Comparison of ENCODE assay signal across 23 cellular contexts in genomic region chr2:224311226-224311625, GRCh38.
A peak's percentile ranks its signal among the peaks of the same experiment; 100 is the strongest.
DNase-seq lines count a peak whose midpoint lies in the region; ATAC-seq and TF ChIP-seq lines count a peak whose summit lies in the region.
"Had no signal": no experiment of that assay in that cellular context is flagged by ENCODE, and none has a peak within 500 bp of the region (broad histone marks: within the 10 kb centered on the region; RNA-seq: fewer than 3 reads in every experiment).

No MANE protein-coding gene starts in this region.

- H3K4me1 ChIP-seq in HCT116 (ENCODE audit: control insufficient read depth in 1 of 2, insufficient read depth in 2 of 2, low read length in 2 of 2) (peaks cover 0 to 6% of the 10 kb centered on the region in 2 experiments; a peak in 2 of 4 replicates), BE2C (no peaks in the 10 kb centered on the region)
- H3K4me1 ChIP-seq: foreskin keratinocyte had no signal

- H3K27me3 ChIP-seq in HCT116 (ENCODE audit: insufficient read depth, low read length) (no peaks in the 10 kb centered on the region), BE2C (peaks cover 6% of the 10 kb centered on the region; the same call in 1 of the 2 replicates)

- RAD21 ChIA-PET in HCT116 (lab: Charles Lee; ENCODE audit: low non-redundant PET in 1 of 2, low total read pairs in 2 of 2, uncharacterized antibody in 2 of 2, unreplicated experiment in 2 of 2) = no interaction called here

- no peak overlapping the region for H3K27ac Mint-ChIP-seq in naive thymus-derived CD8-positive, alpha-beta T cell
- H3K27ac Mint-ChIP-seq: activated naive CD4-positive, alpha-beta T cell treated with anti-CD3 and anti-CD28 coated beads for 36 hours; CD4-positive, alpha-beta memory T cell; GM23338; progenitor cell of endocrine pancreas had no signal

- H3K36me3 ChIP-seq in HCT116 (ENCODE audit: control insufficient read depth in 1 of 2, insufficient read depth in 2 of 2, low read length in 2 of 2) (no peaks in the 10 kb centered on the region), BE2C (no peaks in the 10 kb centered on the region)

- no peaks in the 10 kb centered on the region for H3K9me2 ChIP-seq in HCT116 (ENCODE audit: insufficient read depth)

- TF ChIP-seq POLR2A in HCT116 (IDR thresholded peaks at IDR 0.05; ENCODE audit: borderline replicate concordance, extremely low read depth, insufficient read depth, insufficient read length) = no peak

- H3K79me2 ChIP-seq in HCT116 (ENCODE audit: insufficient read depth, low read length) = no peaks in the 10 kb centered on the region
- H3K79me2 ChIP-seq: hepatocyte had no signal

- no peak overlapping the region for H3K4me3 Mint-ChIP-seq in naive thymus-derived CD8-positive, alpha-beta T cell
- H3K4me3 Mint-ChIP-seq: activated naive CD4-positive, alpha-beta T cell treated with anti-CD3 and anti-CD28 coated beads for 36 hours; activated T-cell treated with anti-CD3 and anti-CD28 coated beads, Interleukin-2, amount 50 U/mL, for 4 hours; CD4-positive, alpha-beta memory T cell; GM23338 had no signal

- H3K9ac ChIP-seq in HCT116 (ENCODE audit: low read length) = no peak overlapping the region

- peaks cover 14 to 36% (median 20%) of the 10 kb centered on the region in 5 donors for H3K27me3 Mint-ChIP-seq in naive thymus-derived CD8-positive, alpha-beta T cell
- H3K27me3 Mint-ChIP-seq: progenitor cell of endocrine pancreas had no signal

- no peaks in the 10 kb centered on the region for H3K4me1 Mint-ChIP-seq in naive thymus-derived CD8-positive, alpha-beta T cell
- H3K4me1 Mint-ChIP-seq: CD4-positive, alpha-beta memory T cell had no signal

- TF ChIP-seq RAD21 in HCT116 (IDR thresholded peaks at IDR 0.05; ENCODE audit: low read depth) = no peak

- peak overlapping the region; percentile 32 for H3K4me2 ChIP-seq in HCT116 (ENCODE audit: low read length)
- H3K4me2 ChIP-seq: GM23338, hepatocyte had no signal

- DNase-seq in AG10803 (ENCODE audit: low read depth) (peak; percentile 31), HCT116 (ENCODE audit: low read depth, low spot score) (no peak), RPMI7951 (ENCODE audit: low read depth) (peak; percentile 26), fibroblast of the aortic adventitia (ENCODE audit: low read depth) (peak; percentile 8), HT-29 (ENCODE audit: low spot score) (no peak), DMS 273 (lab: John Stamatoyannopoulos, UW; ENCODE audit: unreplicated experiment) (no peak), BE2C (no peak)
- no peak for DNase-seq in naive thymus-derived CD8-positive, alpha-beta T cell
- DNase-seq: ACHN; activated CD4-positive, alpha-beta T cell treated with anti-CD3 and anti-CD28 coated beads for 1 hour; activated naive CD4-positive, alpha-beta T cell treated with anti-CD3 and anti-CD28 coated beads for 36 hours; activated T-cell treated with anti-CD3 and anti-CD28 coated beads, Interleukin-2, amount 50 U/mL, for 4 hours; amniotic stem cell; CD4-positive, alpha-beta memory T cell; DMS53; foreskin keratinocyte; IMR-90; MM.1S; NCI-H1436; NCI-H524 had no signal

- no peaks in the 10 kb centered on the region for H4K20me1 ChIP-seq in HCT116 (ENCODE audit: insufficient read depth)

- H3K27ac ChIP-seq in HCT116 (ENCODE audit: low read depth, low read length) = no peak overlapping the region
- H3K27ac ChIP-seq: foreskin keratinocyte, hepatocyte had no signal

- H2AFZ ChIP-seq in HCT116 (ENCODE audit: low read depth, low read length, poor library complexity, severe bottlenecking) = no peak overlapping the region
- H2AFZ ChIP-seq: GM23338, hepatocyte had no signal

- no peak for ATAC-seq in HCT116
- no peak for ATAC-seq in naive thymus-derived CD8-positive, alpha-beta T cell
- ATAC-seq: activated T-cell treated with anti-CD3 and anti-CD28 coated beads, Interleukin-2, amount 50 U/mL, for 4 hours; foreskin keratinocyte; GM23338 had no signal

- no TSS peak for BruUV-seq in HCT116 (replicated peaks; lab: Mats Ljungman, UMichigan)

- H3K9me3 Mint-ChIP-seq in naive thymus-derived CD8-positive, alpha-beta T cell = no peaks in the 10 kb centered on the region
- H3K9me3 Mint-ChIP-seq: activated naive CD4-positive, alpha-beta T cell treated with anti-CD3 and anti-CD28 coated beads for 36 hours; activated T-cell treated with anti-CD3 and anti-CD28 coated beads, Interleukin-2, amount 50 U/mL, for 4 hours; CD4-positive, alpha-beta memory T cell; GM23338 had no signal

- H3K9me3 ChIP-seq in HCT116 (ENCODE audit: control insufficient read depth in 1 of 2, insufficient read depth in 1 of 2, low read depth in 1 of 2, low read length in 2 of 2) (no peaks in the 10 kb centered on the region), BE2C (no peaks in the 10 kb centered on the region)

- H3K4me3 ChIP-seq in AG10803 (ENCODE audit: low read length) (no peak overlapping the region), HCT116 (replicated peaks in 1 of 2; ENCODE audit: low read depth in 1 of 2, low read length in 2 of 2) (no peak overlapping the region), fibroblast of the aortic adventitia (ENCODE audit: low read depth, low read length) (no peak overlapping the region), BE2C (ENCODE audit: low read depth, low read length) (no peak overlapping the region)
- H3K4me3 ChIP-seq: GM23338, hepatocyte had no signal

- intact Hi-C loops in HCT116 (cut with micrococcal nuclease) = no loop called here

- H3K36me3 Mint-ChIP-seq in naive thymus-derived CD8-positive, alpha-beta T cell = no peaks in the 10 kb centered on the region
- H3K36me3 Mint-ChIP-seq: CD4-positive, alpha-beta memory T cell had no signal

- CTCF ChIA-PET in HCT116 (lab: Charles Lee) = no interaction called here

- POLR2A ChIA-PET in HCT116 (lab: Charles Lee) = no interaction called here
- POLR2A ChIA-PET in naive thymus-derived CD8-positive, alpha-beta T cell (lab: Charles Lee) = no interaction called here

- TF ChIP-seq CTCF in AG10803 (conservative IDR thresholded peaks at IDR 0.05; ENCODE audit: low read length) (no peak), HCT116 (IDR thresholded peaks at IDR 0.05 in 2 of 3, conservative IDR thresholded peaks at IDR 0.05 in 1 of 3; ENCODE audit: borderline replicate concordance in 1 of 3, insufficient read depth in 1 of 3, low read depth in 2 of 3, low read length in 2 of 3) (no peak), fibroblast of the aortic adventitia (IDR thresholded peaks at IDR 0.05; ENCODE audit: insufficient read depth, low read length) (no peak), BE2C (IDR thresholded peaks at IDR 0.05; ENCODE audit: low read depth, low read length) (no peak)

TF ChIP-seq in HCT116, 20 proteins besides CTCF, POLR2A, EP300 and RAD21:
- no peak for TF ChIP-seq EZH2 (IDR thresholded peaks at IDR 0.05)
TF ChIP-seq in HCT116: peak in this region for 0.

Comparison
In these comparisons a context has a peak if more than half of its experiments do, and no peak if none do; other contexts are left out.
1. DNase-seq: peak in AG10803 (single experiment), RPMI7951 (single experiment) and fibroblast of the aortic adventitia (single experiment); none in HCT116 (single experiment), HT-29 (single experiment), DMS 273 (single experiment), naive thymus-derived CD8-positive, alpha-beta T cell (0 of 10) and BE2C (single experiment).